Comparison of ENCODE assay signal across 7 cellular contexts in the genomic region with DNA sequence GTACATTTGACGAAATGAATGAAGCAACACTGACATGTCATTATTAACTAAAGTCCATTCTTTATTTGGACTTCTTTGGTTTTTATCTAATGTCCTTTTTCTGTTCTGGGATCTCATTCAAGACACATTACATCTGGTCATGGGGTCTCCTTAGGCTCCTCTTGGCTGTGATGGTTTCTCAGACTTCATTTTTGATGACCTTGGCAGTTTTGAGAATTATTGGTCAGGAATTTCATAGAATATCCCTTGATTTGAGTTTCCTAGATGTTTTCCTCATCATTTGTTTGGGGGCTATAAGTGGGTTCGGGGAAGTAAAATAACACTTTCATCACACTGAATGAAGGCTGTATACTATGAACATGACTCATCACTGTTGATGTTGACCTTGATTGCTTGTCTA.
"Had no signal": no experiment of that assay in that cellular context is flagged by ENCODE, and none has a peak within 500 bp of the region (broad histone marks: within the 10 kb centered on the region; RNA-seq: fewer than 3 reads in every experiment).

No MANE protein-coding gene starts in this region.

- H3K27ac ChIP-seq: HL-60, KMS-11 had no signal

- DNase-seq: Karpas-422, Kasumi-1, KBM-7, KG1 had no signal

- H3K9ac ChIP-seq: KMS-11 had no signal

- FAIRE-seq: HTR-8/SVneo had no signal

- H3K4me2 ChIP-seq: KMS-11 had no signal
